Comparison of ENCODE assay signal across 8 cellular contexts in the genomic region with DNA sequence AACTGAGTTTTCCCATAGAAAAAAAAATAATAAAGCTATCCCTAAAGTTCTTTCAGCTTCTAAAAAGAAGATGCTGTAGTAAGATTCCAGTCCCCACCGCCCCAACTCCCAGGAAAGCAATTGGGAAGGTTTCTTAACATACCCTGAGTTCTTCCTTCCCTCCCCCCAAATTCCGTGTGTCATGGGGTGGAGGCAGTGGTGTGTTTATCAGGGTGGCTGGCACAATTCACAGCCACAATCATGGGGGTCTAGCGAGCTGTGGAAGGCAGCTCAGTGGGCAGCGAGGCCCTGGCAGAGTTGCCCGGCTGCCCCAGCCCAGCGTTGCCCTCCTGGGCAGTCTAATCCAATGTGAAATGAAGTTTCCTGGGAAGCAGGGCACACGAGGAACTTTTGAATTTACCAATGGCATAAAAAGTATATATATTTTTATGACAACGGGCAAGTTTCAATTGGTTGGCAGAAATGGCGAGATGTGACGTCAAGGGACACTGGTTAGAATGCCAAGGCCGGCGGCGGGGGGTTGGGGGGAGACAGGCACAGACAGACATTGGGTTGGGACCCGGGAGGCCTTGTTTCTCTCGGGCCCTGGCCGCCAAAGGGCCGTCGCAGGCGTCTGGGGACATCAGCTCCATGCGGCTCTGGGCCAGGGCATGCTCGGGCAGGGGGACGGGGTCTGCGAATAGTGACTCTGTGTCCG.
A peak's percentile ranks its signal among the peaks of the same experiment; 100 is the strongest.
DNase-seq lines count a peak whose midpoint lies in the region; ATAC-seq, FAIRE-seq and TF ChIP-seq lines count a peak whose summit lies in the region.

No MANE protein-coding gene starts in this region.

- peak overlapping the region; percentile 62 for H3K27ac Mint-ChIP-seq in activated CD8-positive, alpha-beta T cell treated with anti-CD3 and anti-CD28 coated beads for 36 hours
- H3K27ac Mint-ChIP-seq in natural killer cell treated with Interleukin-12 subunit alpha and Interleukin-12 subunit beta and Interleukin-15 and Interleukin-18, amount 100 ng/mL, for 72 hours: peak overlapping the region; percentile 81 to 95

- H3K27me3 Mint-ChIP-seq in activated CD8-positive, alpha-beta T cell treated with anti-CD3 and anti-CD28 coated beads for 36 hours: peaks cover 7% of the 10 kb centered on the region
- no peaks in the 10 kb centered on the region for H3K27me3 Mint-ChIP-seq in natural killer cell treated with Interleukin-12 subunit alpha and Interleukin-12 subunit beta and Interleukin-15 and Interleukin-18, amount 100 ng/mL, for 72 hours

- TF ChIP-seq EP300 in A549 (IDR thresholded peaks at IDR 0.05): no peak

- POLR2A ChIA-PET in A549 (lab: Yijun Ruan, JAX): interaction anchor here (0.8 to 3.6 kb wide), 11 partner anchors 8 to 63 kb away, joined by 3 to 39 read pairs (median 7); no protein-coding TSS in a partner anchor
- POLR2A ChIA-PET in activated CD8-positive, alpha-beta T cell treated with anti-CD3 and anti-CD28 coated beads for 36 hours (lab: Charles Lee): interaction anchor here (0.8 to 2.1 kb wide), 8 partner anchors 8 to 242 kb away, joined by 3 to 14 read pairs (median 3); no protein-coding TSS in a partner anchor

- ATAC-seq in A549 (peak; percentile 36 to 63), GM18505 (IDR thresholded peaks at IDR 0.05; ENCODE audit: unreplicated experiment) (no peak), HG02610 (IDR thresholded peaks at IDR 0.05; ENCODE audit: unreplicated experiment) (no peak)
- peak; percentile 11 for ATAC-seq in activated CD8-positive, alpha-beta T cell treated with anti-CD3 and anti-CD28 coated beads for 36 hours
- peak; percentile 1 to 28 for ATAC-seq in natural killer cell treated with Interleukin-12 subunit alpha and Interleukin-12 subunit beta and Interleukin-15 and Interleukin-18, amount 100 ng/mL, for 72 hours

- intact Hi-C loops in activated CD8-positive, alpha-beta T cell treated with anti-CD3 and anti-CD28 coated beads for 36 hours (cut with micrococcal nuclease): no loop called here

- WGBS in A549 (ENCODE audit: missing lambda C conversion rate): under 1% methylated on average over 10 of the region's 24 CpGs

- FAIRE-seq in A549 (lab: Jason Lieb, UNC) (no peak), urothelium cell line (lab: Jason Lieb, UNC) (peak; percentile 81)

- TF ChIP-seq CTCF in A549 (IDR thresholded peaks at IDR 0.05) (no peak), fibroblast of pulmonary artery (IDR thresholded peaks at IDR 0.05; ENCODE audit: low read length, missing control alignments) (no peak)
- TF ChIP-seq CTCF in activated CD8-positive, alpha-beta T cell treated with anti-CD3 and anti-CD28 coated beads for 36 hours (IDR thresholded peaks at IDR 0.05): no peak

- no peaks in the 10 kb centered on the region for H3K9me3 Mint-ChIP-seq in activated CD8-positive, alpha-beta T cell treated with anti-CD3 and anti-CD28 coated beads for 36 hours
- no peaks in the 10 kb centered on the region for H3K9me3 Mint-ChIP-seq in natural killer cell treated with Interleukin-12 subunit alpha and Interleukin-12 subunit beta and Interleukin-15 and Interleukin-18, amount 100 ng/mL, for 72 hours

- DNase-seq in A549 (ENCODE audit: low read depth in 1 of 2, low spot score in 1 of 2) (peak in 1 of 2 experiments; percentile 96), NCI-H2196 treated with DMSO at 0.1 percent for 48 hours (lab: John Stamatoyannopoulos, UW; ENCODE audit: unreplicated experiment) (peak; percentile 88), fibroblast of pulmonary artery (ENCODE audit: low read depth) (peak; percentile 94), urothelium cell line (ENCODE audit: low spot score) (peak; percentile 80)
- peak; percentile 60 for DNase-seq in activated CD8-positive, alpha-beta T cell treated with anti-CD3 and anti-CD28 coated beads for 36 hours
- DNase-seq in natural killer cell treated with Interleukin-12 subunit alpha and Interleukin-12 subunit beta and Interleukin-15 and Interleukin-18, amount 100 ng/mL, for 72 hours (ENCODE audit: low spot score): peak; percentile 72

- peak overlapping the region; percentile 78 for H3K4me3 Mint-ChIP-seq in activated CD8-positive, alpha-beta T cell treated with anti-CD3 and anti-CD28 coated beads for 36 hours
- H3K4me3 Mint-ChIP-seq in natural killer cell treated with Interleukin-12 subunit alpha and Interleukin-12 subunit beta and Interleukin-15 and Interleukin-18, amount 100 ng/mL, for 72 hours: peak overlapping the region; percentile 67

- no peaks in the 10 kb centered on the region for H3K36me3 Mint-ChIP-seq in activated CD8-positive, alpha-beta T cell treated with anti-CD3 and anti-CD28 coated beads for 36 hours (ENCODE audit: low read depth)
- no peaks in the 10 kb centered on the region for H3K36me3 Mint-ChIP-seq in natural killer cell treated with Interleukin-12 subunit alpha and Interleukin-12 subunit beta and Interleukin-15 and Interleukin-18, amount 100 ng/mL, for 72 hours

- peak overlapping the region; percentile 99 to 100 for H3K27ac ChIP-seq in A549

- peaks cover 23% of the 10 kb centered on the region for H3K4me1 Mint-ChIP-seq in activated CD8-positive, alpha-beta T cell treated with anti-CD3 and anti-CD28 coated beads for 36 hours (ENCODE audit: low read depth)
- peaks cover 25 to 35% of the 10 kb centered on the region in 2 donors for H3K4me1 Mint-ChIP-seq in natural killer cell treated with Interleukin-12 subunit alpha and Interleukin-12 subunit beta and Interleukin-15 and Interleukin-18, amount 100 ng/mL, for 72 hours (ENCODE audit: low read depth in 2 of 2)

- CTCF ChIA-PET in A549 (lab: Yijun Ruan, JAX): interaction anchor here (0.6 to 2.3 kb wide), 6 partner anchors 13 to 64 kb away, joined by 3 to 15 read pairs (median 4); no protein-coding TSS in a partner anchor
- CTCF ChIA-PET in activated CD8-positive, alpha-beta T cell treated with anti-CD3 and anti-CD28 coated beads for 36 hours (lab: Charles Lee): interaction anchor here (1.8 to 2.3 kb wide), 2 partner anchors 52 to 63 kb away, joined by 5 to 7 read pairs; no protein-coding TSS in a partner anchor

- TF ChIP-seq POLR2A in A549 (IDR thresholded peaks at IDR 0.05; ENCODE audit: low read length): peak; percentile 53
- peak; percentile 68 for TF ChIP-seq POLR2A in GM18505 (IDR thresholded peaks at IDR 0.05; ENCODE audit: borderline replicate concordance, extremely low read depth, insufficient read depth, insufficient read length)

- H3K9me3 ChIP-seq in A549: no peaks in the 10 kb centered on the region

- peaks cover 17% of the 10 kb centered on the region for H3K4me1 ChIP-seq in A549

- no peak for TF ChIP-seq RAD21 in A549 (conservative IDR thresholded peaks at IDR 0.05 in 1 of 2, IDR thresholded peaks at IDR 0.05 in 1 of 2)

- H3K4me3 ChIP-seq in A549 (peak overlapping the region; percentile 73), fibroblast of pulmonary artery (replicated peaks; ENCODE audit: low read depth, low read length) (peak overlapping the region; percentile 67)

- peak overlapping the region; percentile 96 for H3K4me2 ChIP-seq in A549

TF ChIP-seq in A549, 52 proteins besides CTCF, POLR2A, EP300 and RAD21 (continues in another document):
- TF ChIP-seq TFCP2L1 (CRISPR knock-in tag; IDR thresholded peaks at IDR 0.05) (peak; percentile 14; the same call in 1 of the 2 replicates), MYC (IDR thresholded peaks at IDR 0.05; ENCODE audit: borderline replicate concordance, low read length) (0 out of 2 replicates have a peak, but pooled peaks have one; percentile 56), RCOR1 (IDR thresholded peaks at IDR 0.05; ENCODE audit: low read depth, low read length) (no peak), CEBPB (IDR thresholded peaks at IDR 0.05) (peak in 1 of 2 experiments; percentile 28; a peak in 1 of 4 replicates), GATA3 (IDR thresholded peaks at IDR 0.05; ENCODE audit: borderline replicate concordance) (peak; percentile 28; the same call in 1 of the 2 replicates), HEYL (CRISPR knock-in tag; IDR thresholded peaks at IDR 0.05) (no peak; the same call in 1 of the 2 replicates), EHF (CRISPR knock-in tag; IDR thresholded peaks at IDR 0.05) (peak; percentile 70; the same call in 1 of the 2 replicates)
- TF ChIP-seq, protein P1, sequence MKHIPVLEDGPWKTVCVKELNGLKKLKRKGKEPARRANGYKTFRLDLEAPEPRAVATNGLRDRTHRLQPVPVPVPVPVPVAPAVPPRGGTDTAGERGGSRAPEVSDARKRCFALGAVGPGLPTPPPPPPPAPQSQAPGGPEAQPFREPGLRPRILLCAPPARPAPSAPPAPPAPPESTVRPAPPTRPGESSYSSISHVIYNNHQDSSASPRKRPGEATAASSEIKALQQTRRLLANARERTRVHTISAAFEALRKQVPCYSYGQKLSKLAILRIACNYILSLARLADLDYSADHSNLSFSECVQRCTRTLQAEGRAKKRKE (CRISPR knock-in tag; IDR thresholded peaks at IDR 0.05; ENCODE audit: low read depth): peak; percentile 36; the same call in 1 of the 2 replicates
- TF ChIP-seq, protein P2, sequence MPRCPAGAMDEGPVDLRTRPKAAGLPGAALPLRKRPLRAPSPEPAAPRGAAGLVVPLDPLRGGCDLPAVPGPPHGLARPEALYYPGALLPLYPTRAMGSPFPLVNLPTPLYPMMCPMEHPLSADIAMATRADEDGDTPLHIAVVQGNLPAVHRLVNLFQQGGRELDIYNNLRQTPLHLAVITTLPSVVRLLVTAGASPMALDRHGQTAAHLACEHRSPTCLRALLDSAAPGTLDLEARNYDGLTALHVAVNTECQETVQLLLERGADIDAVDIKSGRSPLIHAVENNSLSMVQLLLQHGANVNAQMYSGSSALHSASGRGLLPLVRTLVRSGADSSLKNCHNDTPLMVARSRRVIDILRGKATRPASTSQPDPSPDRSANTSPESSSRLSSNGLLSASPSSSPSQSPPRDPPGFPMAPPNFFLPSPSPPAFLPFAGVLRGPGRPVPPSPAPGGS (IDR thresholded peaks at IDR 0.05): peak; percentile 86

Comparison
In these comparisons a context has a peak if more than half of its experiments do, and no peak if none do; other contexts are left out.
1. ATAC-seq: peak in A549 (2 of 2), activated CD8-positive, alpha-beta T cell treated with anti-CD3 and anti-CD28 coated beads for 36 hours (single experiment) and natural killer cell treated with Interleukin-12 subunit alpha and Interleukin-12 subunit beta and Interleukin-15 and Interleukin-18, amount 100 ng/mL, for 72 hours (2 of 2); none in GM18505 (single experiment) and HG02610 (single experiment).